6 cellular contexts compared by ENCODE assay signal in genomic region chr19:42535276-42535675, GRCh38. TPM values are rescaled to one million over a fixed set of nuclear protein-coding genes. Genes with fewer than 3 reads are reported as not detected.
"Had no signal": no experiment of that assay in that cellular context is flagged by ENCODE, and none has a peak within 500 bp of the region (broad histone marks: within the 10 kb centered on the region; RNA-seq: fewer than 3 reads in every experiment).

No MANE protein-coding gene starts in this region.

RNA-seq across cellular contexts. Expression of gene CEACAM1, which starts 7.0 kb away (rescaled TPM):
- total RNA-seq: HT1080, IMR-90 had no signal
- polyA plus RNA-seq: IMR-90 had no signal

RNA-seq across cellular contexts. Expression of gene CEACAM8, which starts 59.4 kb away (rescaled TPM):
- total RNA-seq: HepG2, HT-29, HT1080, IMR-90, K562 had no signal
- polyA plus RNA-seq: HepG2, IgD-negative memory B cell, IMR-90, K562 had no signal
